Comparison of ENCODE assay signal across 9 cellular contexts in genomic region chr4:120977435-120977997, GRCh38. TPM values are rescaled to one million over a fixed set of nuclear protein-coding genes. Genes with fewer than 3 reads are reported as not detected.
DNase-seq lines count a peak whose midpoint lies in the region; ATAC-seq, FAIRE-seq and TF ChIP-seq lines count a peak whose summit lies in the region.
"Had no signal": no experiment of that assay in that cellular context is flagged by ENCODE, and none has a peak within 500 bp of the region (broad histone marks: within the 10 kb centered on the region; RNA-seq: fewer than 3 reads in every experiment).

No MANE protein-coding gene starts in this region.

- TF ChIP-seq CTCF in OCI-LY1 (IDR thresholded peaks at IDR 0.05; ENCODE audit: low read length) (peak; percentile 65), endothelial cell of umbilical vein (IDR thresholded peaks at IDR 0.05; ENCODE audit: extremely low read depth in 1 of 2, insufficient read depth in 1 of 2, low read depth in 1 of 2, low read length in 2 of 2) (peak; percentile 26 to 63), prostate gland (IDR thresholded peaks at IDR 0.05) (peak in 3 of 4 experiments; percentile 19 to 22 (median 19))

- H3F3A ChIP-seq in OCI-LY1 (ENCODE audit: insufficient read depth, low read length): no peaks in the 10 kb centered on the region

- POLR2A ChIA-PET in endothelial cell of umbilical vein (lab: Charles Lee): no interaction called here

- no peaks in the 10 kb centered on the region for H3K9me1 ChIP-seq in endothelial cell of umbilical vein (replicated peaks; ENCODE audit: control insufficient read depth, extremely low read depth, insufficient read depth, low read length)

- H3K9ac ChIP-seq in OCI-LY1 (ENCODE audit: low read length) (no peak overlapping the region), endothelial cell of umbilical vein (replicated peaks; ENCODE audit: extremely low read depth, insufficient read depth, low read length) (no peak overlapping the region)

- H3K79me2 ChIP-seq in OCI-LY1 (ENCODE audit: insufficient read depth, low read length) (no peaks in the 10 kb centered on the region; the same call in 1 of the 2 replicates), endothelial cell of umbilical vein (ENCODE audit: control insufficient read depth, insufficient read depth, low read length) (no peaks in the 10 kb centered on the region)

- H2AFZ ChIP-seq in OCI-LY1 (ENCODE audit: low read length): no peak overlapping the region
- H2AFZ ChIP-seq in endothelial cell of umbilical vein (ENCODE audit: low read depth, low read length): no peak overlapping the region

- DNase-seq in AG20443 (ENCODE audit: low spot score) (peak; percentile 70), GM18507 (ENCODE audit: extremely low spot score, insufficient read length, low read depth) (peak; percentile 4), endothelial cell of umbilical vein (ENCODE audit: low read depth, low spot score) (peak; percentile 59), prostate gland (ENCODE audit: low spot score) (no peak), NCI-H187 treated with DMSO at 0.1 percent for 48 hours (lab: John Stamatoyannopoulos, UW) (no peak), NCI-H2227 treated with DMSO at 0.1 percent for 48 hours (lab: John Stamatoyannopoulos, UW) (no peak)
- DNase-seq: naive B cell had no signal

- H4K20me1 ChIP-seq in OCI-LY1 (ENCODE audit: insufficient read depth, low read length) (no peaks in the 10 kb centered on the region), endothelial cell of umbilical vein (replicated peaks; ENCODE audit: control insufficient read depth, extremely low read depth, insufficient read depth, low read length) (no peaks in the 10 kb centered on the region)

- TF ChIP-seq POLR2A in endothelial cell of umbilical vein (IDR thresholded peaks at IDR 0.05; ENCODE audit: low read depth, low read length) (no peak), prostate gland (IDR thresholded peaks at IDR 0.05) (no peak)

- 84% methylated on average over 2 of the region's 2 CpGs for WGBS in prostate gland

- H3K9me2 ChIP-seq in OCI-LY1 (ENCODE audit: low read depth, low read length): no peaks in the 10 kb centered on the region

- FAIRE-seq in GM18507 (lab: Jason Lieb, UNC) (peak; percentile 55), endothelial cell of umbilical vein (lab: Jason Lieb, UNC) (peak; percentile 21)

- H3K27ac ChIP-seq in OCI-LY1 (ENCODE audit: low read depth, low read length, poor library complexity, severe bottlenecking) (no peak overlapping the region), endothelial cell of umbilical vein (ENCODE audit: insufficient read depth, low read depth, low read length) (no peak overlapping the region), prostate gland (no peak overlapping the region)

- CTCF ChIA-PET in endothelial cell of umbilical vein (lab: Charles Lee): interaction anchor here (0.6 to 2.4 kb wide), 43 partner anchors 10 to 1537 kb away, joined by 3 to 52 read pairs (median 4); partner anchors contain the start of gene PRDM5

- intact Hi-C loops in endothelial cell of umbilical vein (cut with micrococcal nuclease) (loop anchor here (1.0 to 2.0 kb wide), 2 partner anchors 259 to 821 kb away; no protein-coding TSS in a partner anchor), prostate gland (cut with DNase I) (no loop called here)

- no peaks in the 10 kb centered on the region for H3K27me3 ChIP-seq in OCI-LY1 (ENCODE audit: insufficient read depth, low read length)
- no peaks in the 10 kb centered on the region for H3K27me3 ChIP-seq in endothelial cell of umbilical vein (ENCODE audit: control insufficient read depth in 2 of 2, insufficient read depth in 2 of 2, low read length in 2 of 2)
- no peaks in the 10 kb centered on the region for H3K27me3 ChIP-seq in prostate gland (replicated peaks; ENCODE audit: insufficient read depth)

- dilution Hi-C loops in endothelial cell of umbilical vein (cut with MboI; ENCODE audit: extremely low pct_ligation_motif_present, low sequenced_read_pairs): no loop called here

- H3K4me2 ChIP-seq in OCI-LY1 (ENCODE audit: low read length): no peak overlapping the region
- no peak overlapping the region for H3K4me2 ChIP-seq in endothelial cell of umbilical vein (ENCODE audit: insufficient read depth, low read length)

- H3K9me3 ChIP-seq in OCI-LY1 (ENCODE audit: low read length): no peaks in the 10 kb centered on the region
- no peaks in the 10 kb centered on the region for H3K9me3 ChIP-seq in endothelial cell of umbilical vein (replicated peaks; ENCODE audit: control insufficient read depth, insufficient read depth, low read length)
- H3K9me3 ChIP-seq in prostate gland: no peaks in the 10 kb centered on the region

- ATAC-seq in HG02870 (IDR thresholded peaks at IDR 0.05; ENCODE audit: unreplicated experiment): peak; percentile 87

- no TSS peak for BruUV-seq in endothelial cell of umbilical vein (replicated peaks; lab: Mats Ljungman, UMichigan)

- H3K36me3 ChIP-seq in OCI-LY1 (ENCODE audit: insufficient read depth, low read length) (no peaks in the 10 kb centered on the region), endothelial cell of umbilical vein (ENCODE audit: control insufficient read depth in 2 of 2, extremely low read depth in 1 of 2, insufficient read depth in 2 of 2, low read length in 2 of 2) (no peaks in the 10 kb centered on the region), prostate gland (no peaks in the 10 kb centered on the region)

- H3K4me1 ChIP-seq in OCI-LY1 (ENCODE audit: insufficient read depth, low read length, severe bottlenecking) (no peaks in the 10 kb centered on the region), endothelial cell of umbilical vein (ENCODE audit: control insufficient read depth, extremely low read depth, insufficient read depth, low read length) (no peaks in the 10 kb centered on the region), prostate gland (replicated peaks) (no peaks in the 10 kb centered on the region)

- no peak overlapping the region for H3K4me3 ChIP-seq in OCI-LY1 (ENCODE audit: low read depth, low read length, poor library complexity, severe bottlenecking)
- no peak overlapping the region for H3K4me3 ChIP-seq in endothelial cell of umbilical vein (replicated peaks in 1 of 3; ENCODE audit: insufficient read depth in 1 of 3, low read depth in 1 of 3, low read length in 3 of 3)
- H3K4me3 ChIP-seq in prostate gland: no peak overlapping the region

TF ChIP-seq in endothelial cell of umbilical vein, 7 proteins besides CTCF, POLR2A, EP300 and RAD21:
- TF ChIP-seq GATA2 (IDR thresholded peaks at IDR 0.05; ENCODE audit: insufficient read depth, insufficient read length, low read depth, low read length): no peak
- no peak for TF ChIP-seq FOS (IDR thresholded peaks at IDR 0.05; ENCODE audit: borderline replicate concordance, insufficient read depth, low read length)
- TF ChIP-seq MYC (IDR thresholded peaks at IDR 0.05; ENCODE audit: low read depth, low read length): no peak
TF ChIP-seq in endothelial cell of umbilical vein: peak in this region for 0.

RNA-seq across cellular contexts. Expression of gene PRDM5, which starts 55.0 kb away (rescaled TPM):
- total RNA-seq in endothelial cell of umbilical vein (5.7 and 8.1 TPM in 2 replicates), prostate gland (10 to 100 TPM in 1 of 2 donors, 1 to 10 TPM in 1; 9.9 to 18.9 TPM)
- 1.6 and 2.2 TPM in 2 replicates for polyA plus RNA-seq in endothelial cell of umbilical vein
- 1.6 TPM in 2 replicates for polyA plus RNA-seq in endothelial cell of umbilical vein (2011; cell fraction: cytosol; rRNA removed)
- 9.2 and 12.7 TPM in 2 replicates for polyA plus RNA-seq in endothelial cell of umbilical vein (2011; cell fraction: nucleus; rRNA removed)
- polyA plus RNA-seq in endothelial cell of umbilical vein (2012): 1.7 and 3.5 TPM in 2 replicates
- 5.8 and 10.1 TPM in 2 replicates for polyA minus RNA-seq in endothelial cell of umbilical vein
- 4.8 TPM for polyA minus RNA-seq in endothelial cell of umbilical vein (2011; cell fraction: cytosol; rRNA and poly(A)+ RNA removed)
- 24.6 and 27.9 TPM in 2 replicates for polyA minus RNA-seq in endothelial cell of umbilical vein (2011; cell fraction: nucleus; rRNA and poly(A)+ RNA removed)

Comparison
In these comparisons a context has a peak if more than half of its experiments do, and no peak if none do; other contexts are left out.
1. DNase-seq: peak in AG20443 (single experiment), GM18507 (single experiment) and endothelial cell of umbilical vein (single experiment); none in prostate gland (single experiment), NCI-H187 treated with DMSO at 0.1 percent for 48 hours (single experiment) and NCI-H2227 treated with DMSO at 0.1 percent for 48 hours (single experiment).
2. Peak in every context shown above with its lines, with median percentiles within 50 percentile points of each other: CTCF ChIP-seq.